In the genomic region with DNA sequence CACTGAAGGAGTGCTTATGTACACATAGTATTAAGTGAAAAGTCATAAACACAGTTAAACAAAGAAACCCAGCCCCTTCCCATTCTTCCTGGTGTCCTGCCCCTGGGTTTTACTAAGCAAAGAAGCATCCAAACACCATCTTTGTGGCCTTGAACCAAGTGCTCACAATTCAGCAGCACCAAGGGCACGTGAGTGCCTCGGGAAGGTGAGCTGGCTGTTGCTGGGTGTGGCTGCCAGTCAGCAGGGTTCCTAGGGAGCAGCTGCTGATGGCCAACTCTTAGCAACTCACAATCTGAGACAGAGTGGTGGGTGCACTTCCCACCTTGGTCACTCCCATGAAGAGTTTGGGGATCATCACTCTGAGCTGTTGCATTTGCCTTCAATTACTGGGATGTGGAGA, we compare ENCODE assay signal across 23 cellular contexts.
A peak's percentile ranks its signal among the peaks of the same experiment; 100 is the strongest.
DNase-seq lines count a peak whose midpoint lies in the region; ATAC-seq, FAIRE-seq and TF ChIP-seq lines count a peak whose summit lies in the region.
"Had no signal": no experiment of that assay in that cellular context is flagged by ENCODE, and none has a peak within 500 bp of the region (broad histone marks: within the 10 kb centered on the region; RNA-seq: fewer than 3 reads in every experiment).

No MANE protein-coding gene starts in this region.

- CTCF ChIA-PET in H1 (lab: Charles Lee; ENCODE audit: partially characterized antibody) = interaction anchor here (0.7 to 2.7 kb wide), 4 partner anchors 11 to 144 kb away, joined by 3 to 12 read pairs (median 4); no protein-coding TSS in a partner anchor

- H3K4me1 ChIP-seq in H1 (replicated peaks in 1 of 4; ENCODE audit: control insufficient read depth in 3 of 4, insufficient read depth in 4 of 4, low read length in 3 of 4) (no peaks in the 10 kb centered on the region; a peak in 2 of 7 replicates), transverse colon (no peaks in the 10 kb centered on the region)
- H3K4me1 ChIP-seq: parathyroid adenoma had no signal

- H3K27me3 Mint-ChIP-seq in activated T-cell treated with anti-CD3 and anti-CD28 coated beads, Interleukin-2, amount 50 U/mL, for 24 hours = no peaks in the 10 kb centered on the region

- no peak overlapping the region for H3K14ac ChIP-seq in H1 (ENCODE audit: insufficient read length)

- H3K4ac ChIP-seq in H1 (replicated peaks; ENCODE audit: insufficient read length, low read depth, low read length) = no peak overlapping the region

- intact Hi-C loops in transverse colon (cut with DNase I; ENCODE audit: low total_unique reads) = no loop called here

- H3K9me3 Mint-ChIP-seq in activated T-cell treated with anti-CD3 and anti-CD28 coated beads, Interleukin-2, amount 50 U/mL, for 24 hours = no peaks in the 10 kb centered on the region
- H3K9me3 Mint-ChIP-seq: neural crest cell, WTC11 had no signal

- no peak overlapping the region for H3K4me2 ChIP-seq in H1 (ENCODE audit: insufficient read depth in 1 of 2, low read depth in 2 of 2, low read length in 2 of 2)

- H2BK20ac ChIP-seq in H1 (ENCODE audit: low read length) = no peak overlapping the region

- no peak overlapping the region for H3K4me3 Mint-ChIP-seq in activated T-cell treated with anti-CD3 and anti-CD28 coated beads, Interleukin-2, amount 50 U/mL, for 24 hours
- H3K4me3 Mint-ChIP-seq: neural crest cell, WTC11 had no signal

- H3K4me1 Mint-ChIP-seq in activated T-cell treated with anti-CD3 and anti-CD28 coated beads, Interleukin-2, amount 50 U/mL, for 24 hours (ENCODE audit: low read depth) = peaks cover 5% of the 10 kb centered on the region
- H3K4me1 Mint-ChIP-seq: neural crest cell, WTC11 had no signal

- H2BK15ac ChIP-seq in H1 (ENCODE audit: low read length) = no peak overlapping the region

- H3K79me2 ChIP-seq in H1 (ENCODE audit: control insufficient read depth in 1 of 2, insufficient read depth in 2 of 2, low read length in 2 of 2) = no peaks in the 10 kb centered on the region
- H3K79me2 ChIP-seq: parathyroid adenoma had no signal

- H3K27ac ChIP-seq in H1 (ENCODE audit: low read depth, low read length) (no peak overlapping the region), transverse colon (no peak overlapping the region)
- H3K27ac ChIP-seq: C4-2B, dorsolateral prefrontal cortex, parathyroid adenoma had no signal

- TF ChIP-seq EP300 in H1 (IDR thresholded peaks at IDR 0.05; ENCODE audit: borderline replicate concordance in 1 of 2, low read depth in 2 of 2, low read length in 2 of 2) (no peak), transverse colon (IDR thresholded peaks at IDR 0.05; ENCODE audit: low read depth) (no peak)

- no peak overlapping the region for H3K23ac ChIP-seq in H1 (ENCODE audit: insufficient read length)

- no peak overlapping the region for H3K9ac ChIP-seq in H1 (replicated peaks in 1 of 4; ENCODE audit: extremely low read depth in 1 of 4, low read depth in 3 of 4, low read length in 3 of 4)
- H3K9ac ChIP-seq: parathyroid adenoma had no signal

- peaks cover 83% of the 10 kb centered on the region for H3K36me3 Mint-ChIP-seq in activated T-cell treated with anti-CD3 and anti-CD28 coated beads, Interleukin-2, amount 50 U/mL, for 24 hours (ENCODE audit: low read depth)
- H3K36me3 Mint-ChIP-seq: WTC11 had no signal

- H3K18ac ChIP-seq in H1 (ENCODE audit: extremely low read depth, low read length) = no peak overlapping the region

- no peak for FAIRE-seq in H1 (lab: Jason Lieb, UNC)
- FAIRE-seq: GM18507, keratinocyte had no signal

- H3K36me3 ChIP-seq in H1 (ENCODE audit: control insufficient read depth in 2 of 4, insufficient read depth in 4 of 4, low read length in 3 of 4) = no peaks in the 10 kb centered on the region
- no peaks in the 10 kb centered on the region for H3K36me3 ChIP-seq in transverse colon

- TF ChIP-seq POLR2A in H1 (IDR thresholded peaks at IDR 0.05; ENCODE audit: control extremely low read depth in 1 of 2, low read depth in 2 of 2, low read length in 2 of 2) (no peak), transverse colon (IDR thresholded peaks at IDR 0.05) (no peak)

- H2BK5ac ChIP-seq in H1 (ENCODE audit: low read depth, low read length) = no peak overlapping the region

- 0 out of 2 replicates have a peak overlapping the region, but pooled peaks have one; percentile 15 for H2AFZ ChIP-seq in H1 (ENCODE audit: low read length)
- H2AFZ ChIP-seq: parathyroid adenoma had no signal

- no peak overlapping the region for H2BK12ac ChIP-seq in H1 (ENCODE audit: low read depth, low read length)

- 77% methylated on average over 2 of the region's 2 CpGs; no CpG with 5 or more reads in 1 of the 2 experiments for WGBS in H1 (ENCODE audit: extremely low coverage in 1 of 2, insufficient coverage in 1 of 2, insufficient read length in 1 of 2, insufficient replicate concordance in 2 of 2, low coverage in 1 of 2, low lambda C conversion rate in 2 of 2, missing lambda C conversion rate in 1 of 2), 2 experiments
- 72% methylated on average over 2 of the region's 2 CpGs; no CpG with 5 or more reads in 1 of the 2 donors for WGBS in transverse colon (ENCODE audit: low coverage in 1 of 2), 2 donors

- no peak overlapping the region for H3K56ac ChIP-seq in H1 (replicated peaks; ENCODE audit: insufficient read length, low read depth, low read length)

- H2AK5ac ChIP-seq in H1 (ENCODE audit: low read depth, low read length) = no peak overlapping the region

- TF ChIP-seq RAD21 in H1 (IDR thresholded peaks at IDR 0.05 in 1 of 2, conservative IDR thresholded peaks at IDR 0.05 in 1 of 2; ENCODE audit: low read depth in 2 of 2, low read length in 2 of 2) = no peak

- in situ Hi-C loops in transverse colon (cut with MboI; ENCODE audit: low pct_ligation_motif_present in 1 of 4, low pct_unique_long_range_greater_than_20kb in 1 of 4, low sequenced_read_pairs in 3 of 4) = loop anchor here in 2 of 4 donors (25.0 kb wide), 1 partner anchor 363 kb away; no protein-coding TSS in a partner anchor

- TF ChIP-seq CTCF in H1 (IDR thresholded peaks at IDR 0.05; ENCODE audit: control extremely low read depth in 1 of 3, insufficient read depth in 1 of 3, low read depth in 1 of 3, low read length in 3 of 3) = no peak
- no peak for TF ChIP-seq CTCF in transverse colon (IDR thresholded peaks at IDR 0.05)

- peak overlapping the region; percentile 16 for H3K27ac Mint-ChIP-seq in activated T-cell treated with anti-CD3 and anti-CD28 coated beads, Interleukin-2, amount 50 U/mL, for 24 hours
- H3K27ac Mint-ChIP-seq: WTC11 had no signal

- no peaks in the 10 kb centered on the region for H3K23me2 ChIP-seq in H1 (ENCODE audit: low read depth, low read length)

- H3K9me3 ChIP-seq in H1 (ENCODE audit: insufficient read depth in 2 of 2, low read depth in 1 of 2, low read length in 1 of 2) (no peaks in the 10 kb centered on the region), transverse colon (no peaks in the 10 kb centered on the region)

- POLR2A ChIA-PET in H1 (lab: Charles Lee; ENCODE audit: partially characterized antibody) = no interaction called here

- H2BK120ac ChIP-seq in H1 (replicated peaks; ENCODE audit: low read depth, low read length) = no peak overlapping the region

- no peak overlapping the region for H4K5ac ChIP-seq in H1 (ENCODE audit: insufficient read length, low read depth, low read length)

- H4K20me1 ChIP-seq in H1 (replicated peaks in 1 of 2; ENCODE audit: control insufficient read depth in 1 of 2, insufficient read depth in 2 of 2, low read length in 2 of 2) = no peaks in the 10 kb centered on the region

- H3K79me1 ChIP-seq in H1 (ENCODE audit: low read depth, low read length) = no peaks in the 10 kb centered on the region

- no peak for ATAC-seq in GM21447 (IDR thresholded peaks at IDR 0.05; ENCODE audit: unreplicated experiment)
- ATAC-seq: WTC11 had no signal

- H4K91ac ChIP-seq in H1 (replicated peaks; ENCODE audit: insufficient read length, low read length) = no peak overlapping the region

- no peaks in the 10 kb centered on the region for H3K27me3 ChIP-seq in H1 (replicated peaks in 1 of 4; ENCODE audit: control insufficient read depth in 3 of 4, extremely low read depth in 1 of 4, insufficient read depth in 3 of 4, low read length in 3 of 4)
- H3K27me3 ChIP-seq in transverse colon = no peaks in the 10 kb centered on the region
- H3K27me3 ChIP-seq: dorsolateral prefrontal cortex had no signal

- no peak for DNase-seq in activated T-cell treated with anti-CD3 and anti-CD28 coated beads, Interleukin-2, amount 50 U/mL, for 24 hours
- DNase-seq in activated T-cell treated with anti-CD3 and anti-CD28 coated beads, Interleukin-2, amount 50 U/mL, for 48 hours = no peak
- DNase-seq in NCI-H69 (lab: John Stamatoyannopoulos, UW) (peak; percentile 74), H1 (ENCODE audit: low read depth in 1 of 2, low spot score in 2 of 2) (no peak), transverse colon (peak; percentile 19)
- DNase-seq in effector CD8-positive, alpha-beta T cell (lab: John Stamatoyannopoulos, UW) = no peak
- DNase-seq: activated CD4-positive, alpha-beta T cell treated with anti-CD3 and anti-CD28 coated beads, Interleukin-2, amount 50 U/mL, for 48 hours; activated effector memory CD4-positive, alpha-beta T cell treated with anti-CD3 and anti-CD28 coated beads, Interleukin-2, amount 50 U/mL, for 16 hours; cerebellar nuclear complex; NCI-H1105; NCI-H2107; NCI-H524 treated with DMSO at 0.1 percent for 48 hours; stimulated activated CD4-positive, alpha-beta T cell treated with anti-CD3 and anti-CD28 coated beads, Interleukin-2, amount 100 ng/mL, for 24 hours; SW 1271; trophoblast cell had no signal

- H3K4me3 ChIP-seq in H1 (ENCODE audit: extremely low read depth in 1 of 4, insufficient read depth in 2 of 4, low read depth in 3 of 4, low read length in 4 of 4) (no peak overlapping the region), transverse colon (no peak overlapping the region)
- H3K4me3 ChIP-seq: dorsolateral prefrontal cortex had no signal

- H4K8ac ChIP-seq in H1 (ENCODE audit: extremely low read depth, insufficient read depth, low read length) = no peak overlapping the region

TF ChIP-seq in H1, 55 proteins besides CTCF, POLR2A, EP300 and RAD21 (continues in another document):
- TF ChIP-seq ASH2L (IDR thresholded peaks at IDR 0.05; ENCODE audit: low read length) (no peak), HDAC2 (IDR thresholded peaks at IDR 0.05; ENCODE audit: borderline replicate concordance in 1 of 2, low read depth in 2 of 2, low read length in 2 of 2) (no peak), RFX5 (IDR thresholded peaks at IDR 0.05; ENCODE audit: borderline replicate concordance, low read depth, low read length) (no peak), TCF12 (IDR thresholded peaks at IDR 0.05; ENCODE audit: low read depth, low read length) (no peak), SAP30 (IDR thresholded peaks at IDR 0.05; ENCODE audit: insufficient read depth, insufficient replicate concordance, low read length) (no peak), KDM4A (IDR thresholded peaks at IDR 0.05; ENCODE audit: low read depth, low read length, severe bottlenecking) (no peak), SIRT6 (IDR thresholded peaks at IDR 0.05; ENCODE audit: low read length) (no peak), CTBP2 (IDR thresholded peaks at IDR 0.05; ENCODE audit: borderline replicate concordance, insufficient read depth, insufficient read length, low read length) (no peak), MAFK (IDR thresholded peaks at IDR 0.05; ENCODE audit: low read depth, low read length) (no peak), FOSL1 (IDR thresholded peaks at IDR 0.05; ENCODE audit: insufficient read depth, low read depth, low read length) (no peak), EGR1 (IDR thresholded peaks at IDR 0.05; ENCODE audit: borderline replicate concordance, low read depth, low read length) (no peak)

Comparison
In these comparisons a context has a peak if more than half of its experiments do, and no peak if none do; other contexts are left out.
1. DNase-seq: peak in NCI-H69 (single experiment) and transverse colon (single experiment); none in activated T-cell treated with anti-CD3 and anti-CD28 coated beads, Interleukin-2, amount 50 U/mL, for 24 hours (single experiment), activated T-cell treated with anti-CD3 and anti-CD28 coated beads, Interleukin-2, amount 50 U/mL, for 48 hours (0 of 2), H1 (0 of 2) and effector CD8-positive, alpha-beta T cell (single experiment).